Comparison of ENCODE assay signal across 16 cellular contexts in genomic region chr3:189490337-189490736, GRCh38.
DNase-seq lines count a peak whose midpoint lies in the region; ATAC-seq and TF ChIP-seq lines count a peak whose summit lies in the region.
"Had no signal": no experiment of that assay in that cellular context is flagged by ENCODE, and none has a peak within 500 bp of the region (broad histone marks: within the 10 kb centered on the region; RNA-seq: fewer than 3 reads in every experiment).

No MANE protein-coding gene starts in this region.

- H3K9me3 ChIP-seq in mammary epithelial cell (replicated peaks; ENCODE audit: insufficient read depth, low read length) = no peaks in the 10 kb centered on the region
- no peaks in the 10 kb centered on the region for H3K9me3 ChIP-seq in hepatocyte (ENCODE audit: low read depth)
- no peaks in the 10 kb centered on the region for H3K9me3 ChIP-seq in smooth muscle cell (replicated peaks; ENCODE audit: low read depth)

- no TSS peak for BruUV-seq in mammary epithelial cell (replicated peaks; lab: Mats Ljungman, UMichigan)

- H3F3A ChIP-seq in smooth muscle cell (ENCODE audit: low read depth) = no peaks in the 10 kb centered on the region

- H3K27ac ChIP-seq in mammary epithelial cell (ENCODE audit: insufficient read depth, low read depth, low read length) (no peak overlapping the region), hepatocyte (peak overlapping the region; percentile 32), smooth muscle cell (ENCODE audit: low read depth) (no peak overlapping the region)

- DNase-seq in HPDE6-E6E7 (ENCODE audit: extremely low spot score) (peak; percentile 28), mammary epithelial cell (peak; percentile 37), hepatocyte (ENCODE audit: low spot score) (peak; percentile 40), smooth muscle cell (lab: John Stamatoyannopoulos, UW; ENCODE audit: unreplicated experiment) (no peak), NCI-H510A (lab: John Stamatoyannopoulos, UW) (no peak)
- DNase-seq in stimulated activated naive B cell treated with anti-CD40 and anti-IgM and Interleukin-4, amounts not matched to agents 10 μg/mL and 1 μg/mL and 100 μg/mL, for 72 hours = no peak
- DNase-seq: ACHN, AML-193, DMS153, HFFc6, NCI-H1417 treated with DMSO at 0.1 percent for 48 hours, NCI-H1930, NCI-H2171, NCI-H446 had no signal

- peaks cover 0 to 3% of the 10 kb centered on the region in 2 donors for H3K9me3 Mint-ChIP-seq in stimulated activated naive B cell treated with anti-CD40 and anti-IgM and Interleukin-4, amounts not matched to agents 10 μg/mL and 1 μg/mL and 100 μg/mL, for 72 hours

- H3K36me3 Mint-ChIP-seq in stimulated activated naive B cell treated with anti-CD40 and anti-IgM and Interleukin-4, amounts not matched to agents 10 μg/mL and 1 μg/mL and 100 μg/mL, for 72 hours = no peaks in the 10 kb centered on the region
- H3K36me3 Mint-ChIP-seq: CD14-positive monocyte had no signal

- H3K4me2 ChIP-seq in mammary epithelial cell (ENCODE audit: insufficient read depth, low read depth, low read length) (no peak overlapping the region), hepatocyte (no peak overlapping the region), smooth muscle cell (no peak overlapping the region)

- H3K9ac ChIP-seq in mammary epithelial cell (ENCODE audit: insufficient read depth, low read length) = no peak overlapping the region
- no peak overlapping the region for H3K9ac ChIP-seq in smooth muscle cell (ENCODE audit: low read depth)

- H2AFZ ChIP-seq in mammary epithelial cell (ENCODE audit: low read depth, low read length) (peak overlapping the region; percentile 31), hepatocyte (no peak overlapping the region), smooth muscle cell (ENCODE audit: low read depth) (no peak overlapping the region)

- H3K4me1 ChIP-seq in mammary epithelial cell (ENCODE audit: insufficient read depth, low read length) (peaks cover 17% of the 10 kb centered on the region), hepatocyte (ENCODE audit: insufficient read depth) (no peaks in the 10 kb centered on the region), smooth muscle cell (ENCODE audit: low read depth) (no peaks in the 10 kb centered on the region)

- H3K36me3 ChIP-seq in mammary epithelial cell (ENCODE audit: insufficient read depth, low read length) (no peaks in the 10 kb centered on the region), hepatocyte (replicated peaks; ENCODE audit: insufficient read depth, low read depth) (no peaks in the 10 kb centered on the region), smooth muscle cell (ENCODE audit: low read depth) (no peaks in the 10 kb centered on the region)

- intact Hi-C loops in mammary epithelial cell (cut with micrococcal nuclease) = no loop called here

- H3K27me3 ChIP-seq in mammary epithelial cell (ENCODE audit: insufficient read depth, low read length) (no peaks in the 10 kb centered on the region), hepatocyte (no peaks in the 10 kb centered on the region), smooth muscle cell (ENCODE audit: low read depth) (no peaks in the 10 kb centered on the region)

- H3K4me3 Mint-ChIP-seq in stimulated activated naive B cell treated with anti-CD40 and anti-IgM and Interleukin-4, amounts not matched to agents 10 μg/mL and 1 μg/mL and 100 μg/mL, for 72 hours = no peak overlapping the region
- H3K4me3 Mint-ChIP-seq: CD14-positive monocyte, HFFc6 had no signal

- peaks cover 0 to 6% of the 10 kb centered on the region in 2 donors for H3K27me3 Mint-ChIP-seq in stimulated activated naive B cell treated with anti-CD40 and anti-IgM and Interleukin-4, amounts not matched to agents 10 μg/mL and 1 μg/mL and 100 μg/mL, for 72 hours

- H3K4me3 ChIP-seq in mammary epithelial cell (replicated peaks in 1 of 3; ENCODE audit: insufficient read depth in 1 of 3, low read depth in 2 of 3, low read length in 3 of 3) (no peak overlapping the region), hepatocyte (no peak overlapping the region), smooth muscle cell (no peak overlapping the region)

- H3K79me2 ChIP-seq in mammary epithelial cell (ENCODE audit: insufficient read depth, low read length) (no peaks in the 10 kb centered on the region), hepatocyte (no peaks in the 10 kb centered on the region), smooth muscle cell (ENCODE audit: low read depth) (no peaks in the 10 kb centered on the region)

- CTCF ChIA-PET in mammary epithelial cell (lab: Charles Lee; ENCODE audit: low non-redundant PET) = no interaction called here

- no peaks in the 10 kb centered on the region for H3K4me1 Mint-ChIP-seq in stimulated activated naive B cell treated with anti-CD40 and anti-IgM and Interleukin-4, amounts not matched to agents 10 μg/mL and 1 μg/mL and 100 μg/mL, for 72 hours
- H3K4me1 Mint-ChIP-seq: CD14-positive monocyte had no signal

- H4K20me1 ChIP-seq in mammary epithelial cell (ENCODE audit: insufficient read depth, low read length) (no peaks in the 10 kb centered on the region), hepatocyte (ENCODE audit: insufficient read depth, poor library complexity, severe bottlenecking) (no peaks in the 10 kb centered on the region), smooth muscle cell (ENCODE audit: low read depth) (no peaks in the 10 kb centered on the region)

- no peak overlapping the region for H3K27ac Mint-ChIP-seq in stimulated activated naive B cell treated with anti-CD40 and anti-IgM and Interleukin-4, amounts not matched to agents 10 μg/mL and 1 μg/mL and 100 μg/mL, for 72 hours
- H3K27ac Mint-ChIP-seq: HFFc6 had no signal

- in situ Hi-C loops in mammary epithelial cell (cut with MboI; ENCODE audit: low sequenced_read_pairs in 2 of 2) = no loop called here

- H3K9me2 ChIP-seq in hepatocyte (replicated peaks; ENCODE audit: insufficient read depth) = no peaks in the 10 kb centered on the region

- dilution Hi-C loops in mammary epithelial cell (cut with HindIII; ENCODE audit: low sequenced_read_pairs) = no loop called here

- ATAC-seq in stimulated activated naive B cell treated with anti-CD40 and anti-IgM and Interleukin-4, amounts not matched to agents 10 μg/mL and 1 μg/mL and 100 μg/mL, for 72 hours (replicated peaks) = peak; percentile 39 to 82
- no peak for ATAC-seq in HG02763 (IDR thresholded peaks at IDR 0.05; ENCODE audit: unreplicated experiment)

- TF ChIP-seq CTCF in mammary epithelial cell (conservative IDR thresholded peaks at IDR 0.05 in 1 of 2, IDR thresholded peaks at IDR 0.05 in 1 of 2; ENCODE audit: extremely low read depth in 1 of 2, insufficient read depth in 1 of 2, low read depth in 1 of 2, low read length in 2 of 2) = no peak
- TF ChIP-seq CTCF in hepatocyte (IDR thresholded peaks at IDR 0.05; ENCODE audit: poor library complexity) = no peak
- TF ChIP-seq CTCF in smooth muscle cell (IDR thresholded peaks at IDR 0.05; ENCODE audit: borderline replicate concordance, insufficient read depth, poor library complexity, severe bottlenecking) = no peak

- WGBS in mammary epithelial cell (ENCODE audit: low coverage, missing lambda C conversion rate) = 22% methylated on average over 1 of the region's 1 CpG
- 61% methylated on average over 1 of the region's 1 CpG for WGBS in hepatocyte (ENCODE audit: low lambda C conversion rate, missing lambda C conversion rate)
- WGBS in smooth muscle cell (ENCODE audit: low lambda C conversion rate) = 73% methylated on average over 1 of the region's 1 CpG

Comparison
In these comparisons a context has a peak if more than half of its experiments do, and no peak if none do; other contexts are left out.
1. DNase-seq: peak in HPDE6-E6E7 (single experiment), mammary epithelial cell (single experiment) and hepatocyte (single experiment); none in stimulated activated naive B cell treated with anti-CD40 and anti-IgM and Interleukin-4, amounts not matched to agents 10 μg/mL and 1 μg/mL and 100 μg/mL, for 72 hours (single experiment), smooth muscle cell (single experiment) and NCI-H510A (single experiment).